ENCODE assay signal across 13 cellular contexts in the genomic region with DNA sequence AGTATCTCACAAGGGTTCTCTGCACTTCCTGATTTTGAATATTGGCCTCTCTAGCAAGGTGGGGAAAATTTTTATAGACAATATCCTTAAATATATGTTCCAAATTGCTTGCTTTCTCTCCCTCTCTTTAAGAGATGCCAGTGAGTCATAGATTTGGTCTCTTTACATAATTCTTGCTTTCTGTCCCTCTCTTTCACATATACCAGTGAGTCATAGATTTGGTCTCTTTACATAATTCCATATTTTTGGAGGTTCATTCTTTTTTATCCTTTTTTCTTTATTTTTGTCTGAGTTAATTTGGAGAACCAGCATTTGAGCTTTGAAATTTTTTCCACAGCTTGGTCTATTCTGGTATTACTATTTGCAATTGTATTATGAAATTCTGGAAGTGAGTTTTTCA.
"Had no signal": no experiment of that assay in that cellular context is flagged by ENCODE, and none has a peak within 500 bp of the region (broad histone marks: within the 10 kb centered on the region; RNA-seq: fewer than 3 reads in every experiment).

No MANE protein-coding gene starts in this region.

- H3K36me3 ChIP-seq: cardiac muscle cell had no signal

- H3K4me1 Mint-ChIP-seq: immature natural killer cell; stimulated activated effector memory CD8-positive, alpha-beta T cell treated with anti-CD3 and anti-CD28 coated beads, Interleukin-12 subunit alpha, Interleukin-12 subunit beta, amount 100 ng/mL, for 72 hours had no signal

- H3K27ac ChIP-seq: cardiac muscle cell had no signal

- H3K36me3 Mint-ChIP-seq: immature natural killer cell; stimulated activated effector memory CD8-positive, alpha-beta T cell treated with anti-CD3 and anti-CD28 coated beads, Interleukin-12 subunit alpha, Interleukin-12 subunit beta, amount 100 ng/mL, for 72 hours had no signal

- H3K4me3 Mint-ChIP-seq: immature natural killer cell; natural killer cell treated with Interleukin-12 subunit alpha and Interleukin-12 subunit beta and Interleukin-15 and Interleukin-18, amount 100 ng/mL, for 72 hours; stimulated activated effector memory CD8-positive, alpha-beta T cell treated with anti-CD3 and anti-CD28 coated beads, Interleukin-12 subunit alpha, Interleukin-12 subunit beta, amount 100 ng/mL, for 72 hours; T-helper 2 cell treated with Interferon-gamma antibody and Interleukin-4, amounts not matched to agents 5 μg/mL and 100 μg/mL, for 36 hours had no signal

- H3K4me3 ChIP-seq: cardiac muscle cell had no signal

- H3K9me3 Mint-ChIP-seq: T-helper 2 cell treated with Interferon-gamma antibody and Interleukin-4, amounts not matched to agents 5 μg/mL and 100 μg/mL, for 36 hours had no signal

- ATAC-seq: activated naive CD4-positive, alpha-beta T cell treated with anti-CD3 and anti-CD28 coated beads, Interleukin-2, amount 50 U/mL, for 72 hours; natural killer cell treated with Interleukin-12 subunit alpha and Interleukin-12 subunit beta and Interleukin-15 and Interleukin-18, amount 100 ng/mL, for 72 hours; right cardiac atrium; stimulated activated effector memory CD8-positive, alpha-beta T cell treated with anti-CD3 and anti-CD28 coated beads, Interleukin-12 subunit alpha, Interleukin-12 subunit beta, amount 100 ng/mL, for 72 hours had no signal

- H3K27me3 ChIP-seq: cardiac muscle cell had no signal

- DNase-seq: activated CD4-positive, alpha-beta T cell treated with anti-CD3 and anti-CD28 coated beads, Interleukin-2, amount 50 U/mL, for 4 hours; activated T-cell treated with anti-CD3 and anti-CD28 coated beads, Interleukin-2, amount 50 U/mL, for 1 hour; anterior cingulate cortex; immature natural killer cell; nucleus accumbens; right cardiac atrium; SW 1271; trophoblast cell had no signal

- H3K27ac Mint-ChIP-seq: activated naive CD4-positive, alpha-beta T cell treated with anti-CD3 and anti-CD28 coated beads, Interleukin-2, amount 50 U/mL, for 72 hours; immature natural killer cell; natural killer cell treated with Interleukin-12 subunit alpha and Interleukin-12 subunit beta and Interleukin-15 and Interleukin-18, amount 100 ng/mL, for 72 hours; stimulated activated effector memory CD8-positive, alpha-beta T cell treated with anti-CD3 and anti-CD28 coated beads, Interleukin-12 subunit alpha, Interleukin-12 subunit beta, amount 100 ng/mL, for 72 hours; T-helper 2 cell treated with Interferon-gamma antibody and Interleukin-4, amounts not matched to agents 5 μg/mL and 100 μg/mL, for 36 hours had no signal
